8 cellular contexts compared by ENCODE assay signal in genomic region chr11:57546869-57547518, GRCh38. TPM values are rescaled to one million over a fixed set of nuclear protein-coding genes. Genes with fewer than 3 reads are reported as not detected.
A peak's percentile ranks its signal among the peaks of the same experiment; 100 is the strongest.
DNase-seq lines count a peak whose midpoint lies in the region; ATAC-seq and TF ChIP-seq lines count a peak whose summit lies in the region.

No MANE protein-coding gene starts in this region.

- no peak overlapping the region for H4K91ac ChIP-seq in neuronal stem cell (ENCODE audit: low read depth, low read length, poor library complexity)

- H3K36me3 Mint-ChIP-seq in T-helper 1 cell treated with Interleukin-12 subunit alpha and Interleukin-12 subunit beta and Interleukin-4 antibody, amounts not matched to agents 30 μg/mL and 1 μg/mL, for 36 hours (ENCODE audit: low read depth), result peaks cover 38% of the 10 kb centered on the region
- H3K36me3 Mint-ChIP-seq in immature natural killer cell, result peaks cover 4 to 11% (median 9%) of the 10 kb centered on the region in 3 donors

- DNase-seq in stimulated activated CD4-positive, alpha-beta T cell treated with anti-CD3 and anti-CD28 coated beads, Interleukin-1b, Interleukin-23, amount 100 ng/mL, for 48 hours, result peak; percentile 24
- no peak for DNase-seq in stimulated activated CD4-positive, alpha-beta T cell treated with anti-CD3 and anti-CD28 coated beads, Interleukin-12 subunit alpha, Interleukin-12 subunit beta, amount 100 ng/mL, for 4 hours
- DNase-seq in immature natural killer cell (no peak), NCI-H1417 treated with DMSO at 0.1 percent for 48 hours (lab: John Stamatoyannopoulos, UW) (no peak), neuronal stem cell (ENCODE audit: low spot score) (no peak), HEK293T (ENCODE audit: extremely low spot score) (no peak)

- no peak overlapping the region for H2BK15ac ChIP-seq in neuronal stem cell (ENCODE audit: low read length)

- H2AK5ac ChIP-seq in neuronal stem cell (ENCODE audit: low read depth, low read length), result no peak overlapping the region

- H3K23ac ChIP-seq in neuronal stem cell (ENCODE audit: low read depth, low read length, poor library complexity), result no peak overlapping the region

- no peaks in the 10 kb centered on the region for H3K27me3 Mint-ChIP-seq in T-helper 1 cell treated with Interleukin-12 subunit alpha and Interleukin-12 subunit beta and Interleukin-4 antibody, amounts not matched to agents 30 μg/mL and 1 μg/mL, for 36 hours (ENCODE audit: low read depth)
- peaks cover 0 to 2% (median 2%) of the 10 kb centered on the region in 3 donors for H3K27me3 Mint-ChIP-seq in immature natural killer cell (ENCODE audit: low read depth in 3 of 3)

- H3K27ac ChIP-seq in neuronal stem cell (replicated peaks; ENCODE audit: low read length), result no peak overlapping the region

- no peak overlapping the region for H3K4ac ChIP-seq in neuronal stem cell (ENCODE audit: low read length)

- no peak overlapping the region for H2BK5ac ChIP-seq in neuronal stem cell (ENCODE audit: low read length)

- H2BK12ac ChIP-seq in neuronal stem cell (ENCODE audit: low read length), result no peak overlapping the region

- no peak overlapping the region for H3K4me3 Mint-ChIP-seq in T-helper 1 cell treated with Interleukin-12 subunit alpha and Interleukin-12 subunit beta and Interleukin-4 antibody, amounts not matched to agents 30 μg/mL and 1 μg/mL, for 36 hours
- H3K4me3 Mint-ChIP-seq in immature natural killer cell, result no peak overlapping the region

- no peak overlapping the region for H2BK120ac ChIP-seq in neuronal stem cell (ENCODE audit: low read depth, low read length)

- CTCF ChIA-PET in HEK293T (lab: Yijun Ruan, JAX), result interaction anchor here (1.0 to 1.1 kb wide), 2 partner anchors 22 to 89 kb away, joined by 3 read pairs; no protein-coding TSS in a partner anchor

- peak overlapping the region; percentile 57 for H3K27ac Mint-ChIP-seq in T-helper 1 cell treated with Interleukin-12 subunit alpha and Interleukin-12 subunit beta and Interleukin-4 antibody, amounts not matched to agents 30 μg/mL and 1 μg/mL, for 36 hours
- H3K27ac Mint-ChIP-seq in immature natural killer cell, result peak overlapping the region in 5 of 6 donors; percentile 40 to 90 (median 66)

- H3K18ac ChIP-seq in neuronal stem cell (ENCODE audit: low read length), result no peak overlapping the region

- H3K9me3 Mint-ChIP-seq in T-helper 1 cell treated with Interleukin-12 subunit alpha and Interleukin-12 subunit beta and Interleukin-4 antibody, amounts not matched to agents 30 μg/mL and 1 μg/mL, for 36 hours, result no peaks in the 10 kb centered on the region
- no peaks in the 10 kb centered on the region for H3K9me3 Mint-ChIP-seq in immature natural killer cell

- H3K4me1 Mint-ChIP-seq in T-helper 1 cell treated with Interleukin-12 subunit alpha and Interleukin-12 subunit beta and Interleukin-4 antibody, amounts not matched to agents 30 μg/mL and 1 μg/mL, for 36 hours (ENCODE audit: low read depth), result peaks cover 5% of the 10 kb centered on the region
- H3K4me1 Mint-ChIP-seq in immature natural killer cell, result peaks cover 11 to 19% of the 10 kb centered on the region in 2 donors

- POLR2A ChIA-PET in HEK293T (lab: Yijun Ruan, JAX), result no interaction called here

- peaks cover 0 to 4% of the 10 kb centered on the region in 2 donors for H3K9me3 ChIP-seq in neuronal stem cell (replicated peaks in 1 of 2; ENCODE audit: control insufficient read depth in 2 of 2, insufficient read depth in 1 of 2, low read depth in 1 of 2, low read length in 2 of 2)

- peak; percentile 68 for ATAC-seq in HG02852 (IDR thresholded peaks at IDR 0.05; ENCODE audit: unreplicated experiment)

- peaks cover 35 to 60% of the 10 kb centered on the region in 2 donors for H3K36me3 ChIP-seq in neuronal stem cell (replicated peaks in 1 of 2; ENCODE audit: control insufficient read depth in 2 of 2, insufficient read depth in 2 of 2, low read length in 2 of 2)

- H3K14ac ChIP-seq in neuronal stem cell (ENCODE audit: low read length), result no peak overlapping the region

- WGBS in neuronal stem cell (ENCODE audit: extremely low coverage in 2 of 2, insufficient read length in 2 of 2, insufficient replicate concordance in 1 of 2), 2 donors, result no CpG with 5 or more reads among the region's 6 CpGs

- H3K79me1 ChIP-seq in neuronal stem cell (ENCODE audit: low read depth, low read length), result no peaks in the 10 kb centered on the region

- H3K4me2 ChIP-seq in neuronal stem cell (ENCODE audit: insufficient read depth, low read length, poor library complexity, severe bottlenecking), result no peak overlapping the region

- no peak overlapping the region for H3K9ac ChIP-seq in neuronal stem cell (ENCODE audit: low read depth, low read length, poor library complexity)

- peaks cover 6 to 7% of the 10 kb centered on the region in 2 donors for H3K4me1 ChIP-seq in neuronal stem cell (ENCODE audit: control insufficient read depth in 2 of 2, insufficient read depth in 1 of 2, low read depth in 1 of 2, low read length in 2 of 2)

- H3K27me3 ChIP-seq in neuronal stem cell (ENCODE audit: control insufficient read depth in 3 of 3, insufficient read depth in 3 of 3, low read depth in 1 of 3, low read length in 3 of 3), result no peaks in the 10 kb centered on the region

- H2AFZ ChIP-seq in neuronal stem cell (ENCODE audit: low read length), result no peak overlapping the region

- H3K4me3 ChIP-seq in neuronal stem cell (ENCODE audit: low read length in 2 of 2), result no peak overlapping the region

- no peak overlapping the region for H4K8ac ChIP-seq in neuronal stem cell (ENCODE audit: low read depth, low read length)

TF ChIP-seq in HEK293T, 16 proteins besides CTCF, POLR2A, EP300 and RAD21:
- no peak for TF ChIP-seq BHLHE40 (IDR thresholded peaks at IDR 0.05; ENCODE audit: borderline replicate concordance)
- no peak for TF ChIP-seq FOXM1 (IDR thresholded peaks at IDR 0.05; ENCODE audit: borderline replicate concordance)
- no peak for TF ChIP-seq SUZ12 (IDR thresholded peaks at IDR 0.05)
- no peak for TF ChIP-seq NFRKB (IDR thresholded peaks at IDR 0.05)
- TF ChIP-seq L3MBTL2 (conservative IDR thresholded peaks at IDR 0.05), result no peak
- no peak for TF ChIP-seq TARDBP (IDR thresholded peaks at IDR 0.05)
- TF ChIP-seq ZNF384 (IDR thresholded peaks at IDR 0.05), result no peak
- TF ChIP-seq FOXK2 (IDR thresholded peaks at IDR 0.05), result no peak
- no peak for TF ChIP-seq HDGF (IDR thresholded peaks at IDR 0.05; ENCODE audit: borderline replicate concordance)
- TF ChIP-seq ARNT (IDR thresholded peaks at IDR 0.05), result no peak
- no peak for TF ChIP-seq CTBP1 (IDR thresholded peaks at IDR 0.05; ENCODE audit: borderline replicate concordance)
- no peak for TF ChIP-seq SP1 (IDR thresholded peaks at IDR 0.05)
- TF ChIP-seq LEF1 (IDR thresholded peaks at IDR 0.05; ENCODE audit: borderline replicate concordance), result no peak
- TF ChIP-seq FOXA1 (IDR thresholded peaks at IDR 0.05), result no peak
- TF ChIP-seq ELF4 (IDR thresholded peaks at IDR 0.05), result no peak
- TF ChIP-seq, protein P1, sequence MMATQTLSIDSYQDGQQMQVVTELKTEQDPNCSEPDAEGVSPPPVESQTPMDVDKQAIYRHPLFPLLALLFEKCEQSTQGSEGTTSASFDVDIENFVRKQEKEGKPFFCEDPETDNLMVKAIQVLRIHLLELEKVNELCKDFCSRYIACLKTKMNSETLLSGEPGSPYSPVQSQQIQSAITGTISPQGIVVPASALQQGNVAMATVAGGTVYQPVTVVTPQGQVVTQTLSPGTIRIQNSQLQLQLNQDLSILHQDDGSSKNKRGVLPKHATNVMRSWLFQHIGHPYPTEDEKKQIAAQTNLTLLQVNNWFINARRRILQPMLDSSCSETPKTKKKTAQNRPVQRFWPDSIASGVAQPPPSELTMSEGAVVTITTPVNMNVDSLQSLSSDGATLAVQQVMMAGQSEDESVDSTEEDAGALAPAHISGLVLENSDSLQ (IDR thresholded peaks at IDR 0.05), result no peak

RNA-seq across cellular contexts. Expression of gene SMTNL1, which starts 9.6 kb away (rescaled TPM):
- under 1 TPM in 2 of 3 donors, not detected in 1; 0.12 to 0.47 TPM for polyA plus RNA-seq in immature natural killer cell
- polyA plus RNA-seq in neuronal stem cell (2013, experiment 1 of 2), result 0.26 TPM
- polyA plus RNA-seq in neuronal stem cell (2013, experiment 2 of 2), result 0.18 TPM

RNA-seq across cellular contexts. Expression of gene TIMM10, which starts 16.4 kb away (rescaled TPM):
- polyA plus RNA-seq in immature natural killer cell, result 100 to 1,000 TPM in 1 of 3 donors, 10 to 100 TPM in 2; 52.9 to 101 (median 55.7) TPM
- 61.5 TPM for polyA plus RNA-seq in neuronal stem cell (2013, experiment 1 of 2)
- 58.6 TPM for polyA plus RNA-seq in neuronal stem cell (2013, experiment 2 of 2)

RNA-seq across cellular contexts. Expression of gene UBE2L6, which starts 20.5 kb away (rescaled TPM):
- polyA plus RNA-seq in immature natural killer cell, result 100 to 1,000 TPM; 310 to 706 (median 354) TPM
- polyA plus RNA-seq in neuronal stem cell (2013, experiment 1 of 2), result 138 TPM
- polyA plus RNA-seq in neuronal stem cell (2013, experiment 2 of 2), result 134 TPM

RNA-seq across cellular contexts. Expression of gene SLC43A1, which starts 31.5 kb away (rescaled TPM):
- polyA plus RNA-seq in immature natural killer cell, result 10 to 100 TPM; 15.8 to 20.3 (median 17.5) TPM
- 0.63 TPM for polyA plus RNA-seq in neuronal stem cell (2013, experiment 1 of 2)
- 0.73 TPM for polyA plus RNA-seq in neuronal stem cell (2013, experiment 2 of 2)

RNA-seq across cellular contexts. Expression of gene SERPING1, which starts 50.5 kb away (rescaled TPM):
- polyA plus RNA-seq in immature natural killer cell, result under 1 TPM in 1 of 3 donors, not detected in 2; 0.71 TPM
- 78.6 TPM for polyA plus RNA-seq in neuronal stem cell (2013, experiment 1 of 2)
- polyA plus RNA-seq in neuronal stem cell (2013, experiment 2 of 2), result 79.6 TPM
